Comparison of ENCODE assay signal across 1 cellular context in the genomic region with DNA sequence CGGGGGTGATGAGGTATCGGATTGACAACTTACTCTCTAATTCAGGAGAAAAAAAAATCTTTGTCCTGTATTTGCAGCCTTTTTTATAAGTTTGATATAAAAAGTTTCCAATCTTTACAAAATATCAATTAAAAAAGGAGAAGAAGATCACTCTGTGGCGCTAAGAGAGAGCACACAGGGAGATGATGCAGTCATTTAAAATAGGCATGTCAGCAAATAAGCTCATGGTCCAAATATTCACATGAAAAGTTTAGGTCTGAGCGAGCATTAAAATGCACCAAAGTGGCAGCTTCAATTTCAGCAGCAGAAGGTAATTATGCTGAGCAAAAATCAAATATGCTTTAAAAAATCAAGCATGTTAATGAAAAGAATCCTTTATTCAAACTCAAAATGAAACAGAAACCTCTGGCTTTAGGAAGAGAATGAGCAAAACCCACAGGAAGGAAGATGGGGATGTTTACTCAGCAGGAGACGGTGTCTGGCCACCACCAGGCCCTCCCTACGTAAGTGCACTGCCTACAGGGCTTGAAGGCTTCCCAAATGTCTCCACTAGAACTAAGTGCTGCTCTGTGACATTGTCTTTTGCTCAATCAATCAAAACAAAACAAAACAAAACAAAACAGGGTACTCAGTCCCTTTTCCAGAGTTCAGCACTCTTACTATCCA.
TF ChIP-seq lines count a peak whose summit lies in the region.

No MANE protein-coding gene starts in this region.

TF ChIP-seq in H1, 55 proteins besides CTCF, POLR2A, EP300 and RAD21 (continued from another document):
- TF ChIP-seq ATF3 (IDR thresholded peaks at IDR 0.05; ENCODE audit: insufficient read depth, low read depth, low read length) (no peak), GABPA (IDR thresholded peaks at IDR 0.05; ENCODE audit: borderline replicate concordance, insufficient read depth, low read length) (no peak), BACH1 (IDR thresholded peaks at IDR 0.05; ENCODE audit: low read length) (no peak), SIN3A (conservative IDR thresholded peaks at IDR 0.05 in 1 of 2, IDR thresholded peaks at IDR 0.05 in 1 of 2; ENCODE audit: low read depth in 1 of 2, low read length in 2 of 2) (no peak), ASH2L (IDR thresholded peaks at IDR 0.05; ENCODE audit: low read length) (no peak), TBP (IDR thresholded peaks at IDR 0.05; ENCODE audit: low read depth, low read length) (no peak), TCF12 (IDR thresholded peaks at IDR 0.05; ENCODE audit: low read depth, low read length) (no peak), SRF (IDR thresholded peaks at IDR 0.05; ENCODE audit: low read depth, low read length) (no peak), SUZ12 (IDR thresholded peaks at IDR 0.05; ENCODE audit: low read length) (no peak)
TF ChIP-seq in H1: peak in this region for 0.
